ENCODE assay signal across 18 cellular contexts in the genomic region with DNA sequence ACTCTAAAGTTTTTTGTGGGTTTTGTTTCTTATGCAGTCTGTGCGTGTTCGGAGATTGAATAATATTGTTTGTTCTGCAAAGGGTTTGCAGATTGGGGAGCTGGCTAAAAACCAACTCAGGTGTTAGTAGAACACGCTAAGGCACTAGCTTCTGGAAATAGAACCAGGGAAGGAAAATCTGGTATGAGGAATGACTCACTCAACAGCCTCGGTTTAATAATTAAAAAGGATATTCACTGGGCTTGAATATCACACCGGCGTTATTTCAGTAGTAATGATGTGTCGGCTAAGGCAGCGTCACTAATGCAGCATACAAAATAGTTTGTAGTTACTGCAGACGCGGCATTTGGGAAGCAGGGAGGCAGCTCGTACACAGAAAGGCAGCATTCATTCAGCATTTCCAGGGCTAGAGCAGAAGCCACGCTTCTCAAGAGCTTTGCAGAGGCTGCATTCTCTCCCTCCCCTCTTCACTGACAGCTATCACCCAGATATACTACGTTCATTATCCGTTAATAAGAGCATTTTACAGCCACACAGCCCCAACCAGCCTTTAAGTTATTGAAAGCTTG. TPM values are rescaled to one million over a fixed set of nuclear protein-coding genes. Genes with fewer than 3 reads are reported as not detected.
DNase-seq lines count a peak whose midpoint lies in the region; ATAC-seq and TF ChIP-seq lines count a peak whose summit lies in the region.
"Had no signal": no experiment of that assay in that cellular context is flagged by ENCODE, and none has a peak within 500 bp of the region (broad histone marks: within the 10 kb centered on the region; RNA-seq: fewer than 3 reads in every experiment).

No MANE protein-coding gene starts in this region.

- no peaks in the 10 kb centered on the region for H3K36me3 Mint-ChIP-seq in memory B cell
- no peaks in the 10 kb centered on the region for H3K36me3 Mint-ChIP-seq in activated CD4-positive, alpha-beta T cell treated with anti-CD3 and anti-CD28 coated beads, Interleukin-2, amount 10 ng/mL, durations not matched to agents 24 days and 14 days (ENCODE audit: low read depth)
- H3K36me3 Mint-ChIP-seq: activated naive CD8-positive, alpha-beta T cell treated with anti-CD3 and anti-CD28 coated beads for 36 hours; CD8-positive, alpha-beta T cell; WTC11 had no signal

- no peak for DNase-seq in Panc1 (ENCODE audit: low read depth, low spot score)
- peak; percentile 40 for DNase-seq in epidermal melanocyte (ENCODE audit: insufficient read length, low spot score)
- no peak for DNase-seq in memory B cell (ENCODE audit: low spot score in 2 of 2)
- no peak for DNase-seq in NCI-H1417 treated with DMSO at 0.1 percent for 48 hours (lab: John Stamatoyannopoulos, UW)
- no peak for DNase-seq in activated CD4-positive, alpha-beta T cell treated with anti-CD3 and anti-CD28 coated beads, Interleukin-2, amount 10 ng/mL, durations not matched to agents 24 days and 14 days
- DNase-seq: activated naive CD8-positive, alpha-beta T cell treated with anti-CD3 and anti-CD28 coated beads for 36 hours; CD8-positive, alpha-beta T cell; NCI-H146; NCI-H510A; SW 1271; transverse colon had no signal

- in situ Hi-C loops in Panc1 (cut with HindIII; ENCODE audit: low pct_unique_long_range_greater_than_20kb, low sequenced_read_pairs): no loop called here

- peak overlapping the region; percentile 24 to 66 for H3K4me3 ChIP-seq in Panc1 (ENCODE audit: low read depth in 2 of 2, low read length in 2 of 2)
- H3K4me3 ChIP-seq in subcutaneous abdominal adipose tissue (ENCODE audit: low read depth in 1 of 5, low read length in 5 of 5): peak overlapping the region in 4 of 5 donors; percentile 41 to 53 (median 46)
- H3K4me3 ChIP-seq: GM12878, transverse colon had no signal

- TF ChIP-seq CTCF in Panc1 (IDR thresholded peaks at IDR 0.05): no peak

- intact Hi-C loops in Panc1 (cut with micrococcal nuclease; ENCODE audit: unreplicated experiment): loop anchor here (2.0 to 10.0 kb wide), 6 partner anchors 69 to 593 kb away; no protein-coding TSS in a partner anchor
- intact Hi-C loops in activated CD4-positive, alpha-beta T cell treated with anti-CD3 and anti-CD28 coated beads, Interleukin-2, amount 10 ng/mL, durations not matched to agents 24 days and 14 days (cut with micrococcal nuclease): loop anchor here (5.0 to 10.0 kb wide), 3 partner anchors 146 to 633 kb away; no protein-coding TSS in a partner anchor

- H3K27me3 ChIP-seq in Panc1 (ENCODE audit: control insufficient read depth, insufficient read depth, low read length) (no peaks in the 10 kb centered on the region), subcutaneous abdominal adipose tissue (ENCODE audit: control insufficient read depth in 5 of 5, insufficient read depth in 4 of 5, low read length in 5 of 5) (peaks cover 0 to 11% (median 8%) of the 10 kb centered on the region in 5 donors)

- H3K9me3 ChIP-seq in Panc1 (ENCODE audit: control insufficient read depth, insufficient read depth, low read depth, low read length): no peaks in the 10 kb centered on the region
- H3K9me3 ChIP-seq in subcutaneous abdominal adipose tissue (ENCODE audit: control insufficient read depth in 5 of 5, low read length in 5 of 5): no peaks in the 10 kb centered on the region
- H3K9me3 ChIP-seq: transverse colon had no signal

- H3K36me3 ChIP-seq in Panc1 (ENCODE audit: control insufficient read depth, insufficient read depth, low read length) (no peaks in the 10 kb centered on the region), subcutaneous abdominal adipose tissue (ENCODE audit: control insufficient read depth in 5 of 5, insufficient read depth in 5 of 5, low read length in 5 of 5) (no peaks in the 10 kb centered on the region)
- H3K36me3 ChIP-seq: transverse colon had no signal

- H3K9ac ChIP-seq in subcutaneous abdominal adipose tissue (ENCODE audit: low read length in 5 of 5): no peak overlapping the region
- H3K9ac ChIP-seq: parathyroid adenoma had no signal

- no peak overlapping the region for H3K27ac ChIP-seq in Panc1 (ENCODE audit: low read length)
- H3K27ac ChIP-seq in subcutaneous abdominal adipose tissue (ENCODE audit: low read depth, low read length): no peak overlapping the region
- H3K27ac ChIP-seq: parathyroid adenoma, transverse colon had no signal

- H3K4me3 Mint-ChIP-seq in memory B cell: peak overlapping the region; percentile 77
- H3K4me3 Mint-ChIP-seq in activated CD4-positive, alpha-beta T cell treated with anti-CD3 and anti-CD28 coated beads, Interleukin-2, amount 10 ng/mL, durations not matched to agents 24 days and 14 days: no peak overlapping the region

- H3K9me3 Mint-ChIP-seq in memory B cell: no peaks in the 10 kb centered on the region
- H3K9me3 Mint-ChIP-seq in activated CD4-positive, alpha-beta T cell treated with anti-CD3 and anti-CD28 coated beads, Interleukin-2, amount 10 ng/mL, durations not matched to agents 24 days and 14 days: no peaks in the 10 kb centered on the region
- H3K9me3 Mint-ChIP-seq: activated naive CD8-positive, alpha-beta T cell treated with anti-CD3 and anti-CD28 coated beads for 36 hours; CD8-positive, alpha-beta T cell; WTC11 had no signal

- no TSS peak for BruUV-seq in Panc1 (replicated peaks; lab: Mats Ljungman, UMichigan)

- POLR2A ChIA-PET in Panc1 (lab: Charles Lee): no interaction called here

- peaks cover 20% of the 10 kb centered on the region for H3K27me3 Mint-ChIP-seq in memory B cell
- peaks cover 46% of the 10 kb centered on the region for H3K27me3 Mint-ChIP-seq in activated CD4-positive, alpha-beta T cell treated with anti-CD3 and anti-CD28 coated beads, Interleukin-2, amount 10 ng/mL, durations not matched to agents 24 days and 14 days

- ATAC-seq in Panc1 (no peak), memory B cell (ENCODE audit: low read depth) (no peak), HG03039 (IDR thresholded peaks at IDR 0.05; ENCODE audit: unreplicated experiment) (no peak), HG02852 (IDR thresholded peaks at IDR 0.05; ENCODE audit: unreplicated experiment) (no peak)
- ATAC-seq: CD8-positive, alpha-beta T cell; esophagus mucosa; GM12878; WTC11 had no signal

- peaks cover 6% of the 10 kb centered on the region for H3K4me1 Mint-ChIP-seq in memory B cell
- peaks cover 5% of the 10 kb centered on the region for H3K4me1 Mint-ChIP-seq in activated CD4-positive, alpha-beta T cell treated with anti-CD3 and anti-CD28 coated beads, Interleukin-2, amount 10 ng/mL, durations not matched to agents 24 days and 14 days

- CTCF ChIA-PET in Panc1 (lab: Charles Lee): interaction anchor here (1.0 kb wide), 1 partner anchor 69 kb away, joined by 5 read pairs; no protein-coding TSS in a partner anchor

- H3K4me1 ChIP-seq in Panc1 (ENCODE audit: control insufficient read depth, insufficient read depth, low read length) (peaks cover 6% of the 10 kb centered on the region), subcutaneous abdominal adipose tissue (ENCODE audit: control insufficient read depth in 5 of 5, insufficient read depth in 5 of 5, low read length in 5 of 5) (peaks cover 3 to 28% (median 17%) of the 10 kb centered on the region in 5 donors)
- H3K4me1 ChIP-seq: parathyroid adenoma had no signal

- H3K27ac Mint-ChIP-seq in memory B cell: no peak overlapping the region
- H3K27ac Mint-ChIP-seq in activated CD4-positive, alpha-beta T cell treated with anti-CD3 and anti-CD28 coated beads, Interleukin-2, amount 10 ng/mL, durations not matched to agents 24 days and 14 days: no peak overlapping the region
- H3K27ac Mint-ChIP-seq: activated naive CD8-positive, alpha-beta T cell treated with anti-CD3 and anti-CD28 coated beads for 36 hours; CD8-positive, alpha-beta T cell; WTC11 had no signal

RNA-seq across cellular contexts. Expression of a gene that starts 1.7 kb away (rescaled TPM):
- total RNA-seq in Panc1 (2021; ENCODE audit: unreplicated experiment): 8.3 TPM
- 13.6 TPM for polyA plus RNA-seq in Panc1 (2012; ENCODE audit: insufficient read length)
- total RNA-seq in activated CD4-positive, alpha-beta T cell treated with anti-CD3 and anti-CD28 coated beads, Interleukin-2, amount 10 ng/mL, durations not matched to agents 24 days and 14 days: not detected in 2 replicates
- total RNA-seq: activated naive CD8-positive, alpha-beta T cell treated with anti-CD3 and anti-CD28 coated beads for 36 hours; CD8-positive, alpha-beta T cell; esophagus mucosa; GM12878 had no signal
